In genomic region chrX:71095033-71095432, GRCh38 we compare ENCODE assay signal across 1 cellular context.
TF ChIP-seq lines count a peak whose summit lies in the region.

No MANE protein-coding gene starts in this region.

TF ChIP-seq in K562, 482 proteins besides CTCF, POLR2A, EP300 and RAD21 (continued from another document):
- TF ChIP-seq PKNOX1 (IDR thresholded peaks at IDR 0.05) (no peak), ADNP (tag; IDR thresholded peaks at IDR 0.05) (no peak), MTA1 (IDR thresholded peaks at IDR 0.05; ENCODE audit: borderline replicate concordance) (0 out of 2 replicates have a peak, but pooled peaks have one; percentile 23), YBX1 (IDR thresholded peaks at IDR 0.05) (no peak), ZNF318 (IDR thresholded peaks at IDR 0.05; ENCODE audit: borderline replicate concordance in 1 of 2, low read depth in 1 of 2) (no peak), PRDM10 (IDR thresholded peaks at IDR 0.05; ENCODE audit: partially characterized antibody) (no peak), SMAD1 (IDR thresholded peaks at IDR 0.05; ENCODE audit: low read depth, low read length, partially characterized antibody) (no peak), CCNT2 (IDR thresholded peaks at IDR 0.05; ENCODE audit: borderline replicate concordance, extremely low read depth, insufficient read length, low read depth, low read length) (no peak), MAFF (IDR thresholded peaks at IDR 0.05; ENCODE audit: low read length) (no peak), TEAD4 (IDR thresholded peaks at IDR 0.05; ENCODE audit: low read length) (peak; percentile 48), TEAD4 (CRISPR knock-in tag; IDR thresholded peaks at IDR 0.05; ENCODE audit: borderline replicate concordance) (no peak), ZFPM2 (CRISPR knock-in tag; IDR thresholded peaks at IDR 0.05) (no peak), JUND (IDR thresholded peaks at IDR 0.05; ENCODE audit: borderline replicate concordance, low read depth, low read length) (no peak), JUND (tag; IDR thresholded peaks at IDR 0.05; ENCODE audit: borderline replicate concordance, low read depth, low read length) (no peak), SNAPC5 (CRISPR knock-in tag; IDR thresholded peaks at IDR 0.05) (no peak), RUNX1 (IDR thresholded peaks at IDR 0.05; ENCODE audit: low read depth) (no peak), TSHZ1 (CRISPR knock-in tag; IDR thresholded peaks at IDR 0.05) (no peak), RFX7 (CRISPR knock-in tag; IDR thresholded peaks at IDR 0.05) (no peak), COPS2 (conservative IDR thresholded peaks at IDR 0.05) (no peak), NFIC (IDR thresholded peaks at IDR 0.05) (peak; percentile 41), HDAC3 (IDR thresholded peaks at IDR 0.05; ENCODE audit: borderline replicate concordance, partially characterized antibody) (no peak), NFYB (IDR thresholded peaks at IDR 0.05; ENCODE audit: extremely low read depth, insufficient read length) (no peak), NELFE (IDR thresholded peaks at IDR 0.05; ENCODE audit: insufficient read depth, insufficient read length) (no peak), GTF2B (IDR thresholded peaks at IDR 0.05; ENCODE audit: extremely low read depth, insufficient read length) (no peak), ZSCAN32 (CRISPR knock-in tag; IDR thresholded peaks at IDR 0.05) (no peak), FOS (IDR thresholded peaks at IDR 0.05; ENCODE audit: extremely low read depth, insufficient read length) (no peak), SLC30A9 (CRISPR knock-in tag; IDR thresholded peaks at IDR 0.05) (no peak), ZNF197 (CRISPR knock-in tag; IDR thresholded peaks at IDR 0.05; ENCODE audit: low read depth) (no peak), ZNF253 (CRISPR knock-in tag; conservative IDR thresholded peaks at IDR 0.05) (no peak), EGR1 (conservative IDR thresholded peaks at IDR 0.05) (no peak), ZBTB17 (CRISPR knock-in tag; IDR thresholded peaks at IDR 0.05) (no peak), SRSF3 (IDR thresholded peaks at IDR 0.05; ENCODE audit: insufficient read depth, low read length) (no peak), OTX1 (CRISPR knock-in tag; IDR thresholded peaks at IDR 0.05) (no peak), MCM3 (IDR thresholded peaks at IDR 0.05) (no peak), GATAD2B (IDR thresholded peaks at IDR 0.05; ENCODE audit: borderline replicate concordance) (no peak), CBFB (CRISPR knock-in tag; IDR thresholded peaks at IDR 0.05) (no peak), ZNF699 (CRISPR knock-in tag; IDR thresholded peaks at IDR 0.05; ENCODE audit: insufficient replicate concordance) (no peak), NR3C1 (CRISPR knock-in tag; IDR thresholded peaks at IDR 0.05) (no peak), RBM25 (IDR thresholded peaks at IDR 0.05; ENCODE audit: low read depth, low read length, severe bottlenecking) (no peak), MAFG (tag; conservative IDR thresholded peaks at IDR 0.05) (no peak), ZEB2 (IDR thresholded peaks at IDR 0.05) (peak; percentile 57; the same call in 1 of the 2 replicates)
